In the genomic region with DNA sequence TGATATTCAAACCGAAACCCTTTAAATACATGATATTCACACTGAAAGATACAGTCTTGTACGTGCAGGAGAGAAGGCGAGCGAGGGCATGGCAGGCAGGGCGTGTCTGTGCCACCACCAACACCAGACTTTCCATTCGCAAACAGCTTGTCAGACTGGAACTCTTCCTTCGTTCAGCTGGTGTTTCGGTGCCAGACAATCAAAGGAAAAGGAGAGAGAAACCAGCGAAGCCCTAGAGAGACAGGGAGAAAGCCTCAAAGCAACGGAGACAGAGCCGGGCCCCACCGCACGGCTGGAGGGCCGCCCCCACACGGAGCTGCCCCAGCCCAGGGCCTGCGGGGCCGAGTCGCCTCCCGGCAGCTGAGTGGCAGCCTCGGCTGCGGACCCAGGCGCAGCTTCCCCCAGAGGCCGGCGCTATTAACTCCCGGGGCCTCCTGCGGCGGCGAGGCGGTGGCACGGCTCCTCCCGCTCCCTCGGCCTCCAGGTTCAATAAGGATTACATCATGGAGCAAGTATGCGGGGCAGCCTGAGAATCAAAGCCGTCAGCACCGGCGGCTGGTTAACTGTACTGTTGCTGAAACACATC, we compare ENCODE assay signal across 8 cellular contexts. TPM values are rescaled to one million over a fixed set of nuclear protein-coding genes. Genes with fewer than 3 reads are reported as not detected.
DNase-seq lines count a peak whose midpoint lies in the region; ATAC-seq and TF ChIP-seq lines count a peak whose summit lies in the region.

No MANE protein-coding gene starts in this region.

- ATAC-seq in left colon: peak; percentile 97
- ATAC-seq in HG03095 (IDR thresholded peaks at IDR 0.05; ENCODE audit: unreplicated experiment): no peak

- H3K36me3 Mint-ChIP-seq in Calu3 (ENCODE audit: insufficient read depth, unreplicated experiment): no peaks in the 10 kb centered on the region

- CTCF ChIA-PET in Calu3 (lab: Charles Lee): interaction anchor here (0.5 to 1.4 kb wide), 4 partner anchors 9 to 759 kb away, joined by 3 to 6 read pairs (median 3); no protein-coding TSS in a partner anchor

- intact Hi-C loops in Calu3 (cut with micrococcal nuclease; ENCODE audit: unreplicated experiment) (no loop called here), left colon (cut with DNase I, micrococcal nuclease) (no loop called here)

- no peak for TF ChIP-seq CTCF in Calu3 (IDR thresholded peaks at IDR 0.05; ENCODE audit: unreplicated experiment)
- no peak for TF ChIP-seq CTCF in choroid plexus epithelial cell (conservative IDR thresholded peaks at IDR 0.05; ENCODE audit: low read depth, low read length)

- peak overlapping the region; percentile 27 for H3K27ac Mint-ChIP-seq in Calu3 (ENCODE audit: unreplicated experiment)

- no TSS peak for BruUV-seq in Calu3 (replicated peaks; lab: Mats Ljungman, UMichigan)

- H3K4me1 Mint-ChIP-seq in Calu3 (ENCODE audit: low read depth, unreplicated experiment): peaks cover 16% of the 10 kb centered on the region

- no peaks in the 10 kb centered on the region for H3K9me3 Mint-ChIP-seq in Calu3 (ENCODE audit: low read depth, unreplicated experiment)

- DNase-seq in Calu3: peak; percentile 83
- DNase-seq in HS-5 (ENCODE audit: low read depth): peak; percentile 34
- peak; percentile 28 for DNase-seq in SHP77 treated with DMSO at 0.1 percent for 48 hours (lab: John Stamatoyannopoulos, UW)
- DNase-seq in choroid plexus epithelial cell (ENCODE audit: low read depth): peak; percentile 86
- DNase-seq in left colon: peak; percentile 52 to 54
- DNase-seq in stimulated activated CD8-positive, alpha-beta memory T cell treated with anti-CD3 and anti-CD28 coated beads, Interleukin-4, amount 100 ng/mL, for 48 hours: peak; percentile 47
- DNase-seq in NCI-H187 treated with DMSO at 0.1 percent for 48 hours (lab: John Stamatoyannopoulos, UW): no peak

- H3K27me3 Mint-ChIP-seq in Calu3 (ENCODE audit: unreplicated experiment): peaks cover 21% of the 10 kb centered on the region

- peak overlapping the region; percentile 66 for H3K4me3 Mint-ChIP-seq in Calu3 (ENCODE audit: low read depth, unreplicated experiment)

- peak overlapping the region; percentile 57 for H3K4me3 ChIP-seq in choroid plexus epithelial cell (ENCODE audit: low read depth, low read length)

RNA-seq across cellular contexts. Expression of gene NR2E1, which starts 32.1 kb away (rescaled TPM):
- not detected in 2 replicates for total RNA-seq in Calu3 (2022)
- total RNA-seq in left colon: not detected

RNA-seq across cellular contexts. Expression of gene OSTM1, which starts 59.1 kb away (rescaled TPM):
- total RNA-seq in Calu3 (2022): 19.4 and 30.5 TPM in 2 replicates
- total RNA-seq in left colon: 10 to 100 TPM; 25.0 to 32.0 TPM
